In the genomic region with DNA sequence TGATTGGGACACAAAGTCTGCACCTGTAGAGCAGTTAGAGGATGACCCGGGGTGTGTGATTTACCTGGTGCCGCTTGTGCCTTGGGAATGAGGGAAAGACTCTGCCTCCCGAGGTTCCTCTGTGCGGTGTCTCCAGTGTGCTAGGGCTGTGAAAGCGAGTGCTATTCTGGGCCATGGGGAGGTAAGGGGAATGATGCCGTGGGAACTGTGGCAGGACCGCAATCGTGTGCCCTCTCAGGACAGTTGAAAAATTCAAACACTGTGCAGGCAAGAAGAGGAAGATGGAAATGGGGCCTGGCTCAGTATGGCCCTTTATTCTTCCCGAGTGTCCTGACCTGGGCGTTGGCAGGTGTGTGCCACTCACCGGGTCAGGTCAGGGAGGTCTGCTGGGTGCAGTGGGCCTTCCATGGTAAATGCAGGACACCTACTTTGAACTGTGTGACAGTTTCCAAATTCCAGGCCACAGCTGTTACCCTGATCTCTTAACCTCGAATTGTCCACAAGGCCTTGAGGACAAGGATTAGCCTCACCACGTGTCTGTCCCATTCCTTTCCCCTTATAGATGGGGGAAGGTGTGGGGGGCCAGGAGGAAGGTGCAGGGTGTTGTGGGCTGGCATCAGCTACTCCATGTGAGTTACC, we compare ENCODE assay signal across 9 cellular contexts. TPM values are rescaled to one million over a fixed set of nuclear protein-coding genes. Genes with fewer than 3 reads are reported as not detected.
DNase-seq lines count a peak whose midpoint lies in the region; ATAC-seq and TF ChIP-seq lines count a peak whose summit lies in the region.
"Had no signal": no experiment of that assay in that cellular context is flagged by ENCODE, and none has a peak within 500 bp of the region (broad histone marks: within the 10 kb centered on the region; RNA-seq: fewer than 3 reads in every experiment).

No MANE protein-coding gene starts in this region.

- ATAC-seq in activated naive CD4-positive, alpha-beta T cell treated with anti-CD3 and anti-CD28 coated beads, Interleukin-2, amount 50 U/mL, for 72 hours = no peak
- no peak for ATAC-seq in GM21423 (IDR thresholded peaks at IDR 0.05; ENCODE audit: unreplicated experiment)
- ATAC-seq in mucosa of descending colon = no peak

- intact Hi-C loops in stomach (cut with DNase I; ENCODE audit: low total_unique reads) = no loop called here
- intact Hi-C loops in mucosa of descending colon (cut with DNase I, micrococcal nuclease) = no loop called here

- peak overlapping the region; percentile 84 for H3K27ac Mint-ChIP-seq in T-helper 1 cell treated with Interleukin-12 subunit alpha and Interleukin-12 subunit beta and Interleukin-4 antibody, amounts not matched to agents 30 μg/mL and 1 μg/mL, for 36 hours
- H3K27ac Mint-ChIP-seq in activated naive CD4-positive, alpha-beta T cell treated with anti-CD3 and anti-CD28 coated beads, Interleukin-2, amount 50 U/mL, for 72 hours = peak overlapping the region; percentile 90 to 91

- peak overlapping the region; percentile 88 for H3K4me3 Mint-ChIP-seq in T-helper 1 cell treated with Interleukin-12 subunit alpha and Interleukin-12 subunit beta and Interleukin-4 antibody, amounts not matched to agents 30 μg/mL and 1 μg/mL, for 36 hours

- no peak overlapping the region for H3K27ac ChIP-seq in iPS-20b (ENCODE audit: low read length)
- H3K27ac ChIP-seq in stomach = peak overlapping the region in 2 of 5 donors; percentile 92

- no peak for DNase-seq in T-helper 1 cell
- no peak for DNase-seq in activated naive CD4-positive, alpha-beta T cell treated with anti-CD3 and anti-CD28 coated beads, Interleukin-2, amount 50 U/mL, for 72 hours (ENCODE audit: low spot score in 2 of 2)
- DNase-seq in stomach = no peak
- no peak for DNase-seq in mucosa of descending colon
- no peak for DNase-seq in Kasumi-1 (lab: John Stamatoyannopoulos, UW)
- DNase-seq: HCEC 1CT had no signal

- H3K4me1 Mint-ChIP-seq in T-helper 1 cell treated with Interleukin-12 subunit alpha and Interleukin-12 subunit beta and Interleukin-4 antibody, amounts not matched to agents 30 μg/mL and 1 μg/mL, for 36 hours (ENCODE audit: low read depth) = peaks cover 24% of the 10 kb centered on the region

- H3K27me3 ChIP-seq in iPS-20b (ENCODE audit: insufficient read depth, low read length) (no peaks in the 10 kb centered on the region), stomach (no peaks in the 10 kb centered on the region)

- H3K9me3 ChIP-seq in iPS-20b (ENCODE audit: insufficient read depth, low read depth, low read length) = peaks cover 11% of the 10 kb centered on the region
- H3K9me3 ChIP-seq in stomach = no peaks in the 10 kb centered on the region
- no peaks in the 10 kb centered on the region for H3K9me3 ChIP-seq in mucosa of descending colon

- TF ChIP-seq CTCF in stomach (IDR thresholded peaks at IDR 0.05) (no peak), mucosa of descending colon (IDR thresholded peaks at IDR 0.05) (no peak)

- TF ChIP-seq POLR2A in stomach (IDR thresholded peaks at IDR 0.05) = no peak

- no peaks in the 10 kb centered on the region for H3K9me3 Mint-ChIP-seq in T-helper 1 cell treated with Interleukin-12 subunit alpha and Interleukin-12 subunit beta and Interleukin-4 antibody, amounts not matched to agents 30 μg/mL and 1 μg/mL, for 36 hours
- H3K9me3 Mint-ChIP-seq in activated naive CD4-positive, alpha-beta T cell treated with anti-CD3 and anti-CD28 coated beads, Interleukin-2, amount 50 U/mL, for 72 hours = no peaks in the 10 kb centered on the region

- no peak for TF ChIP-seq EP300 in stomach (IDR thresholded peaks at IDR 0.05)

- peak overlapping the region; percentile 93 for H3K9ac ChIP-seq in iPS-20b (ENCODE audit: low read depth, low read length)

- H3K4me1 ChIP-seq in iPS-20b (ENCODE audit: insufficient read depth, low read length) (no peaks in the 10 kb centered on the region), stomach (peaks cover 39 to 53% (median 44%) of the 10 kb centered on the region in 4 donors), mucosa of descending colon (ENCODE audit: low read depth) (peaks cover 19% of the 10 kb centered on the region)

- H3K36me3 Mint-ChIP-seq in T-helper 1 cell treated with Interleukin-12 subunit alpha and Interleukin-12 subunit beta and Interleukin-4 antibody, amounts not matched to agents 30 μg/mL and 1 μg/mL, for 36 hours (ENCODE audit: low read depth) = peaks cover 8% of the 10 kb centered on the region
- peaks cover 6 to 15% of the 10 kb centered on the region in 2 donors for H3K36me3 Mint-ChIP-seq in activated naive CD4-positive, alpha-beta T cell treated with anti-CD3 and anti-CD28 coated beads, Interleukin-2, amount 50 U/mL, for 72 hours

- WGBS in stomach, 5 donors = 36 to 49% (median 46%) methylated on average over 13 of the region's 13 CpGs

- H3K4me3 ChIP-seq in iPS-20b (ENCODE audit: low read length) = peak overlapping the region; percentile 87
- H3K4me3 ChIP-seq in stomach = peak overlapping the region; percentile 64 to 99 (median 92)
- H3K4me3 ChIP-seq in mucosa of descending colon = no peak overlapping the region

- H3K36me3 ChIP-seq in iPS-20b (ENCODE audit: insufficient read depth, low read depth, low read length) (peaks cover 41% of the 10 kb centered on the region), stomach (peaks cover 34 to 43% (median 43%) of the 10 kb centered on the region in 4 donors), mucosa of descending colon (ENCODE audit: low read depth) (no peaks in the 10 kb centered on the region)

- no peaks in the 10 kb centered on the region for H3K27me3 Mint-ChIP-seq in T-helper 1 cell treated with Interleukin-12 subunit alpha and Interleukin-12 subunit beta and Interleukin-4 antibody, amounts not matched to agents 30 μg/mL and 1 μg/mL, for 36 hours (ENCODE audit: low read depth)

RNA-seq across cellular contexts. Expression of gene SIVA1, which starts 1.4 kb away (rescaled TPM):
- 10 to 100 TPM; 86.1 to 87.1 TPM for total RNA-seq in activated naive CD4-positive, alpha-beta T cell treated with anti-CD3 and anti-CD28 coated beads, Interleukin-2, amount 50 U/mL, for 72 hours
- total RNA-seq in stomach (100 to 1,000 TPM in 4 of 5 donors, 10 to 100 TPM in 1; 73.3 to 366 (median 252) TPM), mucosa of descending colon (10 to 100 TPM; 38.7 to 82.4 (median 60.4) TPM)
- polyA plus RNA-seq in stomach = 100 to 1,000 TPM; 200 to 247 (median 213) TPM

RNA-seq across cellular contexts. Expression of gene ADSS1, which starts 30.3 kb away (rescaled TPM):
- total RNA-seq in activated naive CD4-positive, alpha-beta T cell treated with anti-CD3 and anti-CD28 coated beads, Interleukin-2, amount 50 U/mL, for 72 hours = 1 to 10 TPM; 2.7 to 7.3 TPM
- total RNA-seq in stomach (10 to 100 TPM in 1 of 5 donors, 1 to 10 TPM in 3, not detected in 1; 7.0 to 59.4 (median 7.6) TPM), mucosa of descending colon (1 to 10 TPM; 2.0 to 6.0 (median 4.2) TPM)
- 10 to 100 TPM; 12.3 to 16.7 (median 14.5) TPM for polyA plus RNA-seq in stomach

RNA-seq across cellular contexts. Expression of gene AKT1, which starts 41.2 kb away (rescaled TPM):
- total RNA-seq in activated naive CD4-positive, alpha-beta T cell treated with anti-CD3 and anti-CD28 coated beads, Interleukin-2, amount 50 U/mL, for 72 hours = 100 to 1,000 TPM; 111 to 113 TPM
- total RNA-seq in stomach (100 to 1,000 TPM in 4 of 5 donors, 10 to 100 TPM in 1; 85.2 to 292 (median 119) TPM), mucosa of descending colon (100 to 1,000 TPM; 122 to 176 (median 128) TPM)
- 100 to 1,000 TPM; 100 to 123 (median 107) TPM for polyA plus RNA-seq in stomach

RNA-seq across cellular contexts. Expression of gene ZBTB42, which starts 46.6 kb away (rescaled TPM):
- total RNA-seq in activated naive CD4-positive, alpha-beta T cell treated with anti-CD3 and anti-CD28 coated beads, Interleukin-2, amount 50 U/mL, for 72 hours = 1 to 10 TPM; 2.0 to 2.9 TPM
- 10 to 100 TPM in 3 of 5 donors, 1 to 10 TPM in 2; 4.7 to 59.7 (median 13.2) TPM for total RNA-seq in stomach
- 1 to 10 TPM; 4.6 to 7.9 (median 5.5) TPM for polyA plus RNA-seq in stomach
- 10 to 100 TPM in 1 of 3 donors, 1 to 10 TPM in 2; 6.5 to 10.6 (median 7.8) TPM for total RNA-seq in mucosa of descending colon
